In the genomic region with DNA sequence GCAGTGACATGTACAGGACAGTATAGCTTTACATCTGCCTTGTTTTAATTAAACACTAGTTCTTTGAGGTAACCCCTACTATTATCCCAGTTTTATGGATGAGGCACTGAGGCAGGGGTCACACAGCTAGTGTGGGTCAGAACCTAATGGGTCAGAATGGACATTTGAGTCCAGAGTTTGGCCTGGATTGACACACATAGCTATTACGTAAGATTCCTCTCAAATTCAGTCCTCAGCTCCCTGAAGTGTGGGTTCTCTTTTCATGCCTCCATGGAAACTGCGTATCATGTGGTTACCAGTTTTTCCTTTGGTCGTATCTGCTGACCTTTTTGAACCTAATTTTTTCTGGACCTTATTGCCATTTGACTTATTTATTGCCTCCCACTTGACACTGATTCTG, we compare ENCODE assay signal across 23 cellular contexts. TPM values are rescaled to one million over a fixed set of nuclear protein-coding genes. Genes with fewer than 3 reads are reported as not detected.
DNase-seq lines count a peak whose midpoint lies in the region; ATAC-seq and TF ChIP-seq lines count a peak whose summit lies in the region.
"Had no signal": no experiment of that assay in that cellular context is flagged by ENCODE, and none has a peak within 500 bp of the region (broad histone marks: within the 10 kb centered on the region; RNA-seq: fewer than 3 reads in every experiment).

No MANE protein-coding gene starts in this region.

- H3K36me3 ChIP-seq in IMR-90 (ENCODE audit: control insufficient read depth, insufficient read depth, low read length), result peaks cover 25% of the 10 kb centered on the region

- no peak overlapping the region for H4K91ac ChIP-seq in IMR-90 (ENCODE audit: insufficient read depth, low read depth, low read length)

- no TSS peak for BruUV-seq in IMR-90 (replicated peaks; lab: Mats Ljungman, UMichigan)

- no peak overlapping the region for H4K5ac ChIP-seq in IMR-90 (ENCODE audit: low read depth, low read length)

- H3K27me3 ChIP-seq in IMR-90 (ENCODE audit: control insufficient read depth, insufficient read depth, low read length), result no peaks in the 10 kb centered on the region
- H3K27me3 ChIP-seq: BLaER1 treated with 17β-estradiol and CSF1 and Interleukin-3, amounts not matched to agents 10 nM and 100 nM; esophagus muscularis mucosa; suprapubic skin had no signal

- H2BK5ac ChIP-seq in IMR-90 (ENCODE audit: low read depth, low read length, poor library complexity, severe bottlenecking), result no peak overlapping the region

- no peak for TF ChIP-seq POLR2A in IMR-90 (IDR thresholded peaks at IDR 0.05; ENCODE audit: low read depth, low read length)

- no peak overlapping the region for H2BK20ac ChIP-seq in IMR-90 (ENCODE audit: low read depth, low read length)

- H3K4ac ChIP-seq in IMR-90 (ENCODE audit: low read depth, low read length), result no peak overlapping the region

- H2BK120ac ChIP-seq in IMR-90 (ENCODE audit: low read depth, low read length), result no peak overlapping the region

- H4K8ac ChIP-seq in IMR-90 (ENCODE audit: low read depth in 2 of 2, low read length in 2 of 2), result no peak overlapping the region

- no peak for TF ChIP-seq RAD21 in IMR-90 (IDR thresholded peaks at IDR 0.05; ENCODE audit: low read length)

- H3K14ac ChIP-seq in IMR-90 (replicated peaks; ENCODE audit: low read depth, low read length), result no peak overlapping the region

- POLR2A ChIA-PET in IMR-90 (lab: Charles Lee; ENCODE audit: unreplicated experiment), result no interaction called here

- peaks cover 4% of the 10 kb centered on the region for H4K20me1 ChIP-seq in IMR-90 (ENCODE audit: insufficient read depth, low read length)

- DNase-seq in AML-193 (lab: John Stamatoyannopoulos, UW) (peak; percentile 40 to 58), IMR-90 (no peak), fibroblast of gingiva (ENCODE audit: low read depth) (peak; percentile 42), myocyte (ENCODE audit: low read depth) (peak; percentile 5), retina (no peak), NCI-H526 treated with DMSO at 0.1 percent for 48 hours (lab: John Stamatoyannopoulos, UW) (no peak), SW480 (ENCODE audit: low spot score) (no peak)
- DNase-seq in activated CD4-positive, alpha-beta T cell treated with anti-CD3 and anti-CD28 coated beads for 4 hours, result no peak
- DNase-seq: activated CD4-positive, CD25-positive, alpha-beta regulatory T cell; activated CD8-positive, alpha-beta T cell treated with anti-CD3 and anti-CD28 coated beads, Interleukin-2, amount 10 ng/mL, durations not matched to agents 7 days and 5 days; activated naive CD4-positive, alpha-beta T cell treated with Interleukin-2 at 50 U/mL for 16 hours; activated T-cell treated with anti-CD3 and anti-CD28 coated beads, Interleukin-2, amount 50 U/mL, for 1 hour; effector memory CD8-positive, alpha-beta T cell; HFFc6; mucosa of descending colon; NCI-H1105; NCI-H2029 treated with DMSO at 0.1 percent for 48 hours; NCI-H446; NK-92 treated with Interleukin-12 subunit alpha and Interleukin-12 subunit beta, amount 100 ng/mL, for 24 hours had no signal

- in situ Hi-C loops in IMR-90 (cut with MboI; ENCODE audit: low sequenced_read_pairs), result no loop called here

- H3K9me3 ChIP-seq in IMR-90 (ENCODE audit: control insufficient read depth, insufficient read depth, low read length), result no peaks in the 10 kb centered on the region
- H3K9me3 ChIP-seq: BLaER1 treated with 17β-estradiol and CSF1 and Interleukin-3, amounts not matched to agents 10 nM and 100 nM; esophagus muscularis mucosa; mucosa of descending colon; suprapubic skin had no signal

- H3K4me1 ChIP-seq in IMR-90 (ENCODE audit: control insufficient read depth, insufficient read depth, low read length), result peaks cover 4% of the 10 kb centered on the region

- no peak overlapping the region for H2AK9ac ChIP-seq in IMR-90 (replicated peaks; ENCODE audit: low read depth, low read length, poor library complexity)

- no peak overlapping the region for H3K27ac ChIP-seq in IMR-90 (ENCODE audit: insufficient read depth, low read length)
- H3K27ac ChIP-seq: esophagus muscularis mucosa, SK-N-MC, suprapubic skin had no signal

- peaks cover 7% of the 10 kb centered on the region for H3K9me1 ChIP-seq in IMR-90 (ENCODE audit: insufficient read depth, low read length)

- ATAC-seq in IMR-90 (ENCODE audit: low read depth), result no peak
- ATAC-seq: activated CD8-positive, alpha-beta T cell treated with anti-CD3 and anti-CD28 coated beads, Interleukin-2, amount 10 ng/mL, durations not matched to agents 7 days and 5 days; effector memory CD8-positive, alpha-beta T cell; mucosa of descending colon had no signal

- 71% methylated on average over 3 of the region's 3 CpGs; no CpG with 5 or more reads in 1 of the 2 experiments for WGBS in IMR-90 (ENCODE audit: extremely low coverage in 2 of 2, insufficient read length in 1 of 2), 2 experiments

- H2AK5ac ChIP-seq in IMR-90 (ENCODE audit: low read depth, low read length), result no peak overlapping the region

- H2BK15ac ChIP-seq in IMR-90 (ENCODE audit: low read depth, low read length), result no peak overlapping the region

- no peak overlapping the region for H3K23ac ChIP-seq in IMR-90 (ENCODE audit: low read depth, low read length)

- CTCF ChIA-PET in IMR-90 (lab: Yijun Ruan, JAX), result interaction anchor here (0.6 to 1.3 kb wide), 3 partner anchors 12 to 663 kb away, joined by 3 read pairs; no protein-coding TSS in a partner anchor

- H3K18ac ChIP-seq in IMR-90 (ENCODE audit: low read depth, low read length), result no peak overlapping the region

- no peak overlapping the region for H2AFZ ChIP-seq in IMR-90 (replicated peaks; ENCODE audit: low read length, poor library complexity)

- intact Hi-C loops in IMR-90 (cut with micrococcal nuclease), result loop anchor here (10.0 kb wide), 1 partner anchor 458 kb away; no protein-coding TSS in a partner anchor

- dilution Hi-C loops in IMR-90 (cut with HindIII; ENCODE audit: low sequenced_read_pairs, unreplicated experiment), result no loop called here

- no peak overlapping the region for H3K9ac ChIP-seq in IMR-90 (ENCODE audit: low read depth, low read length)
- H3K9ac ChIP-seq: BLaER1 treated with 17β-estradiol and CSF1 and Interleukin-3, amounts not matched to agents 10 nM and 100 nM had no signal

- no peak overlapping the region for H3K4me3 ChIP-seq in IMR-90 (ENCODE audit: insufficient read depth, low read depth, low read length)
- H3K4me3 ChIP-seq: BLaER1 treated with 17β-estradiol and CSF1 and Interleukin-3, amounts not matched to agents 10 nM and 100 nM; esophagus muscularis mucosa; mucosa of descending colon; SK-N-MC; suprapubic skin had no signal

- no peak overlapping the region for H3K4me2 ChIP-seq in IMR-90 (ENCODE audit: low read depth, low read length)

- no peak for TF ChIP-seq CTCF in IMR-90 (conservative IDR thresholded peaks at IDR 0.05; ENCODE audit: low read depth, low read length)

- peaks cover 0 to 30% of the 10 kb centered on the region in 2 experiments; a peak in 3 of 4 replicates for H3K79me1 ChIP-seq in IMR-90 (ENCODE audit: low read depth in 1 of 2, low read length in 2 of 2)

- H3K56ac ChIP-seq in IMR-90 (ENCODE audit: extremely low read depth, insufficient read depth, low read length), result no peak overlapping the region

TF ChIP-seq in IMR-90, 13 proteins besides CTCF, POLR2A, EP300 and RAD21:
- TF ChIP-seq CEBPB (IDR thresholded peaks at IDR 0.05; ENCODE audit: low read depth, low read length), result peak; percentile 75
- TF ChIP-seq MAFK (IDR thresholded peaks at IDR 0.05; ENCODE audit: low read depth, low read length), result no peak

RNA-seq across cellular contexts. Expression of gene PSEN1, which starts 40.4 kb away (rescaled TPM):
- total RNA-seq in IMR-90 (2012; rRNA removed) (62.7 and 66.4 TPM in 2 replicates), myocyte (31.7 and 33.6 TPM in 2 replicates)
- 11.7 and 14.8 TPM in 2 replicates for polyA plus RNA-seq in IMR-90 (2012; rRNA removed)
- polyA plus RNA-seq in IMR-90 (2012; cell fraction: cytosol; rRNA removed), result 6.3 and 13.4 TPM in 2 replicates
- polyA plus RNA-seq in IMR-90 (2012; cell fraction: nucleus; rRNA removed; ENCODE audit: low replicate concordance), result 4.9 and 18.8 TPM in 2 replicates
- polyA plus RNA-seq in myocyte (2012), result 44.7 TPM

Comparison
In these comparisons a context has a peak if more than half of its experiments do, and no peak if none do; other contexts are left out.
1. DNase-seq: peak in AML-193 (2 of 2), fibroblast of gingiva (single experiment) and myocyte (single experiment); none in IMR-90 (single experiment), retina (single experiment), NCI-H526 treated with DMSO at 0.1 percent for 48 hours (single experiment), SW480 (single experiment) and activated CD4-positive, alpha-beta T cell treated with anti-CD3 and anti-CD28 coated beads for 4 hours (0 of 2).